In genomic region chr4:18529482-18529881, GRCh38 we compare ENCODE assay signal across 28 cellular contexts.
"Had no signal": no experiment of that assay in that cellular context is flagged by ENCODE, and none has a peak within 500 bp of the region (broad histone marks: within the 10 kb centered on the region; RNA-seq: fewer than 3 reads in every experiment).

No MANE protein-coding gene starts in this region.

- DNase-seq: activated CD4-positive, alpha-beta T cell treated with anti-CD3 and anti-CD28 coated beads, Interleukin-2, amount 10 ng/mL, durations not matched to agents 24 days and 14 days; activated CD4-positive, alpha-beta T cell treated with anti-CD3 and anti-CD28 coated beads, Interleukin-2, amount 50 U/mL, for 4 hours; activated CD8-positive, alpha-beta T cell treated with anti-CD3 and anti-CD28 coated beads for 36 hours; activated effector memory CD4-positive, alpha-beta T cell treated with anti-CD3 and anti-CD28 coated beads, Interleukin-2, amount 50 U/mL, for 16 hours; activated naive CD4-positive, alpha-beta T cell; activated naive CD4-positive, alpha-beta T cell treated with anti-CD3 and anti-CD28 coated beads, Interleukin-2, amount 50 U/mL, for 16 hours; activated naive CD8-positive, alpha-beta T cell treated with anti-CD3 and anti-CD28 coated beads for 36 hours; activated T-cell treated with anti-CD3 and anti-CD28 coated beads, Interleukin-2, amount 50 U/mL, for 1 hour; activated T-cell treated with anti-CD3 and anti-CD28 coated beads, Interleukin-2, amount 50 U/mL, for 72 hours; amniotic stem cell; NCI-H1105; NCI-H1417 treated with DMSO at 0.1 percent for 48 hours; NCI-H1694 treated with DMSO at 0.1 percent for 48 hours; NCI-H2029; NCI-H345; NCI-H524 treated with DMSO at 0.1 percent for 48 hours; NCI-H82; NK-92 treated with Interleukin-12 subunit alpha and Interleukin-12 subunit beta, amount 100 ng/mL, for 24 hours; PC-3; Peyer's patch; RPMI8226; SHP77 treated with DMSO at 0.1 percent for 48 hours; SK-N-SH had no signal

- H3K4me1 ChIP-seq: ascending aorta, breast epithelium, Peyer's patch, SJSA1 had no signal

- H3K9ac ChIP-seq: SK-N-SH had no signal

- H3K4me2 ChIP-seq: SK-N-SH had no signal

- H3K27ac ChIP-seq: ascending aorta, breast epithelium, Peyer's patch, SJSA1 had no signal

- H3K9me3 ChIP-seq: ascending aorta, breast epithelium, Peyer's patch, SJSA1 had no signal

- ATAC-seq: activated CD8-positive, alpha-beta T cell treated with anti-CD3 and anti-CD28 coated beads for 36 hours; activated T-cell treated with anti-CD3 and anti-CD28 coated beads, Interleukin-2, amount 50 U/mL, for 72 hours; activated T-helper 17 cell treated with anti-CD3 and anti-CD28 coated beads, Interleukin-2, amount 50 U/mL, for 72 hours; PC-3 had no signal

- H3K27me3 ChIP-seq: ascending aorta, breast epithelium, Peyer's patch, SJSA1 had no signal

- FAIRE-seq: TTC549 had no signal

- H3K36me3 ChIP-seq: ascending aorta, breast epithelium, Peyer's patch, SJSA1 had no signal

- H3K4me3 ChIP-seq: ascending aorta, breast epithelium, Peyer's patch, SJSA1 had no signal
